ENCODE assay signal across 14 cellular contexts in the genomic region with DNA sequence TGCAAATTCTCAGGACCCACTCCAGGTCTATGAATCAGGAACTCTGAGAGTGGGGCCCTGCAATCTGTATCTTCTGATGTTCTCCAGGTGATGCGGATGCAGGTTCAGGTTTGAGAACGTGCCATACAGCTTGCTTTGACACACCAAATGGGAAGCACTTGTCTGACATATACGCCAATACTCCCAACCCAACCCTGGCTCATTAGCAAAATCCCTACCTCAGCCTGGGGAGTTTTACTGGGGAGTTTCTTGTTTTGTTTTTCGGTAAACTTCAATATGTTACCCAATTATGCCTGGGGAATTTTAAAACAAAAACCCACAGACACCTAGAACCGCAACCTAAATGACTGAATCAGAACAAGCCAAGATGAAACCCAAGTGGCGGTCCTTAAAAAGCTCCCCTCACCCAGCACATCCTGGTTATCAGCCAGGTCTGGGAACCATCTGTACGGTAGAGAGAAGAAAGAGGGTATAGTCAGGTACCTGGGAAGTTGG. TPM values are rescaled to one million over a fixed set of nuclear protein-coding genes. Genes with fewer than 3 reads are reported as not detected.
DNase-seq lines count a peak whose midpoint lies in the region; ATAC-seq, FAIRE-seq and TF ChIP-seq lines count a peak whose summit lies in the region.
"Had no signal": no experiment of that assay in that cellular context is flagged by ENCODE, and none has a peak within 500 bp of the region (broad histone marks: within the 10 kb centered on the region; RNA-seq: fewer than 3 reads in every experiment).

No MANE protein-coding gene starts in this region.

- no peak for DNase-seq in Panc1 (ENCODE audit: low read depth, low spot score)
- DNase-seq in body of pancreas = no peak
- DNase-seq in T-helper 1 cell = no peak
- DNase-seq in kidney = no peak
- DNase-seq: activated CD8-positive, alpha-beta memory T cell treated with anti-CD3 and anti-CD28 coated beads, Interleukin-2, amount 10 ng/mL, durations not matched to agents 7 days and 5 days; amygdala; CD4-positive, alpha-beta T cell; effector CD4-positive, alpha-beta T cell; NCI-H1436 treated with DMSO at 0.1 percent for 48 hours had no signal

- H3K36me3 ChIP-seq in Panc1 (ENCODE audit: control insufficient read depth, insufficient read depth, low read length) (no peaks in the 10 kb centered on the region), body of pancreas (replicated peaks in 1 of 2; ENCODE audit: insufficient read depth in 1 of 2, low read depth in 2 of 2) (no peaks in the 10 kb centered on the region), kidney (ENCODE audit: control insufficient read depth in 1 of 2, insufficient read depth in 2 of 2, low read length in 2 of 2) (no peaks in the 10 kb centered on the region)
- H3K36me3 ChIP-seq: suprapubic skin had no signal

- CTCF ChIA-PET in Panc1 (lab: Charles Lee) = no interaction called here

- POLR2A ChIA-PET in Panc1 (lab: Charles Lee) = no interaction called here

- H3K27me3 ChIP-seq in Panc1 (ENCODE audit: control insufficient read depth, insufficient read depth, low read length) (no peaks in the 10 kb centered on the region), body of pancreas (no peaks in the 10 kb centered on the region)
- H3K27me3 ChIP-seq: suprapubic skin had no signal

- H3K4me1 ChIP-seq in Panc1 (ENCODE audit: control insufficient read depth, insufficient read depth, low read length) (peaks cover 9% of the 10 kb centered on the region), body of pancreas (peaks cover 11% of the 10 kb centered on the region), kidney (ENCODE audit: control insufficient read depth in 1 of 2, insufficient read depth in 1 of 2, low read depth in 1 of 2, low read length in 2 of 2) (peaks cover 8 to 21% of the 10 kb centered on the region in 2 donors)
- H3K4me1 ChIP-seq: suprapubic skin had no signal

- no peak overlapping the region for H3K9ac ChIP-seq in kidney (ENCODE audit: low read length in 2 of 2)

- intact Hi-C loops in Panc1 (cut with micrococcal nuclease; ENCODE audit: unreplicated experiment) (no loop called here), body of pancreas (cut with DNase I) (no loop called here), kidney (cut with DNase I) (no loop called here)

- H3K27ac ChIP-seq in Panc1 (ENCODE audit: low read length) (peak overlapping the region; percentile 63), body of pancreas (no peak overlapping the region), kidney (ENCODE audit: low read depth in 2 of 2, low read length in 2 of 2) (no peak overlapping the region)
- H3K27ac ChIP-seq: suprapubic skin had no signal

- BruUV-seq in Panc1 (replicated peaks; lab: Mats Ljungman, UMichigan) = no TSS peak

- 91 to 95% methylated on average over 7 of the region's 7 CpGs for WGBS in body of pancreas, 2 donors

- TF ChIP-seq CTCF in Panc1 (IDR thresholded peaks at IDR 0.05) = no peak
- no peak for TF ChIP-seq CTCF in body of pancreas (IDR thresholded peaks at IDR 0.05)
- no peak for TF ChIP-seq CTCF in kidney (IDR thresholded peaks at IDR 0.05; ENCODE audit: borderline replicate concordance, extremely low read depth, insufficient read depth)

- TF ChIP-seq POLR2A in body of pancreas (IDR thresholded peaks at IDR 0.05) = no peak

- H3K9me3 ChIP-seq in Panc1 (ENCODE audit: control insufficient read depth, insufficient read depth, low read depth, low read length) = no peaks in the 10 kb centered on the region
- no peaks in the 10 kb centered on the region for H3K9me3 ChIP-seq in body of pancreas
- H3K9me3 ChIP-seq in kidney (ENCODE audit: control insufficient read depth in 1 of 2, low read length in 2 of 2) = peaks cover 0 to 5% of the 10 kb centered on the region in 2 donors
- H3K9me3 ChIP-seq: suprapubic skin had no signal

- peak; percentile 32 for ATAC-seq in GM18519 (IDR thresholded peaks at IDR 0.05; ENCODE audit: low FRiP score, unreplicated experiment)
- ATAC-seq in GM21390 (IDR thresholded peaks at IDR 0.05; ENCODE audit: unreplicated experiment) = peak; percentile 45
- peak; percentile 40 for ATAC-seq in HG02981 (IDR thresholded peaks at IDR 0.05; ENCODE audit: unreplicated experiment)
- ATAC-seq in Panc1 = no peak
- ATAC-seq in body of pancreas = no peak
- no peak for ATAC-seq in esophagus mucosa
- ATAC-seq: activated CD8-positive, alpha-beta memory T cell treated with anti-CD3 and anti-CD28 coated beads, Interleukin-2, amount 10 ng/mL, durations not matched to agents 7 days and 5 days had no signal

- H3K4me3 ChIP-seq in Panc1 (ENCODE audit: low read depth in 2 of 2, low read length in 2 of 2) (no peak overlapping the region), body of pancreas (no peak overlapping the region), kidney (ENCODE audit: low read length in 2 of 2) (no peak overlapping the region)
- H3K4me3 ChIP-seq: suprapubic skin had no signal

- in situ Hi-C loops in Panc1 (cut with HindIII; ENCODE audit: low pct_unique_long_range_greater_than_20kb, low sequenced_read_pairs) = no loop called here

- no peak for FAIRE-seq in kidney (lab: Jason Lieb, UNC)

RNA-seq across cellular contexts. Expression of a gene that starts 41.2 kb away (rescaled TPM):
- total RNA-seq in Panc1 (2021; ENCODE audit: unreplicated experiment) (69.3 TPM), body of pancreas (1 to 10 TPM; 5.4 to 6.6 TPM), esophagus mucosa (4.4 TPM), kidney (52.4 TPM)
- 36.3 TPM for polyA plus RNA-seq in Panc1 (2012; ENCODE audit: insufficient read length)
- 11.3 TPM for polyA plus RNA-seq in kidney (ENCODE audit: insufficient read depth, low read depth, low replicate concordance)

Comparison
In these comparisons a context has a peak if more than half of its experiments do, and no peak if none do; other contexts are left out.
1. ATAC-seq: peak in GM18519 (single experiment), GM21390 (single experiment) and HG02981 (single experiment); none in Panc1 (single experiment), body of pancreas (single experiment) and esophagus mucosa (single experiment).